7 cellular contexts compared by ENCODE assay signal in the genomic region with DNA sequence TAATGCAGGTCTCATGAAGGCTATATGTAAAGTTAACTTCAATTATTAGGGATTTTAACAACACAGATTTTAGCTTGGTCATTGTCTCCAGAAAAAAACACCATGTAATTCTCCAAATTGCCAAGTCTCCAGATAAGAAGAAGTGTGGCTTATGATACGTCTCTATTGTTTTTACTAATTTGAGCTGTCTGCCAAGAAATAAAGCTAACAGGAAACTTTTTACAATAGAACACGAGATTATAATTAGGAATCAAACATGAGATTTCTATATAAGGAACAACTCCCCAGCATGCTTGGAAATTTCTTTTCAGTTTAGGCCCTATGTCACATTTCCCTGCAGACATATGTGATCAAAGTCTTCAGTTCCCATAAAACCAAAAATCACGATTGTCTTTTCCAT.
"Had no signal": no experiment of that assay in that cellular context is flagged by ENCODE, and none has a peak within 500 bp of the region (broad histone marks: within the 10 kb centered on the region; RNA-seq: fewer than 3 reads in every experiment).

No MANE protein-coding gene starts in this region.

- H2AFZ ChIP-seq: GM23338 had no signal

- FAIRE-seq: H1, H54, HepG2 had no signal

- ATAC-seq: GM23338, HepG2 had no signal

- H3K27ac ChIP-seq: HL-60 had no signal

- H3K4me2 ChIP-seq: GM23338 had no signal

- H3K4me3 ChIP-seq: GM23338 had no signal

- DNase-seq: H9, HCEC 1CT had no signal
